In genomic region chr19:55424518-55424917, GRCh38 we compare ENCODE assay signal across 2 cellular contexts.
TF ChIP-seq lines count a peak whose summit lies in the region.

No MANE protein-coding gene starts in this region.

TF ChIP-seq in HepG2, 621 proteins besides CTCF, POLR2A, EP300 and RAD21:
- TF ChIP-seq ZNF564 (CRISPR knock-in tag; IDR thresholded peaks at IDR 0.05) = no peak
- TF ChIP-seq ZNF12 (CRISPR knock-in tag; IDR thresholded peaks at IDR 0.05) = peak; percentile 97
- no peak for TF ChIP-seq ZNF652 (CRISPR knock-in tag; IDR thresholded peaks at IDR 0.05; ENCODE audit: borderline replicate concordance, low read depth)

TF ChIP-seq in SK-N-SH treated with all-trans-retinoic acid at 6 μM for 48 hours, 23 proteins besides CTCF, POLR2A, EP300 and RAD21:
- TF ChIP-seq ZNF70 (CRISPR knock-in tag; IDR thresholded peaks at IDR 0.05) (no peak), TOX (CRISPR knock-in tag; IDR thresholded peaks at IDR 0.05; ENCODE audit: borderline replicate concordance) (no peak), ISL1 (CRISPR knock-in tag; IDR thresholded peaks at IDR 0.05) (no peak)
- TF ChIP-seq, protein P1, sequence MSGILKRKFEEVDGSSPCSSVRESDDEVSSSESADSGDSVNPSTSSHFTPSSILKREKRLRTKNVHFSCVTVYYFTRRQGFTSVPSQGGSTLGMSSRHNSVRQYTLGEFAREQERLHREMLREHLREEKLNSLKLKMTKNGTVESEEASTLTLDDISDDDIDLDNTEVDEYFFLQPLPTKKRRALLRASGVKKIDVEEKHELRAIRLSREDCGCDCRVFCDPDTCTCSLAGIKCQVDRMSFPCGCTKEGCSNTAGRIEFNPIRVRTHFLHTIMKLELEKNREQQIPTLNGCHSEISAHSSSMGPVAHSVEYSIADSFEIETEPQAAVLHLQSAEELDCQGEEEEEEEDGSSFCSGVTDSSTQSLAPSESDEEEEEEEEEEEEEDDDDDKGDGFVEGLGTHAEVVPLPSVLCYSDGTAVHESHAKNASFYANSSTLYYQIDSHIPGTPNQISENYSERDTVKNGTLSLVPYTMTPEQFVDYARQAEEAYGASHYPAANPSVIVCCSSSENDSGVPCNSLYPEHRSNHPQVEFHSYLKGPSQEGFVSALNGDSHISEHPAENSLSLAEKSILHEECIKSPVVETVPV (CRISPR knock-in tag; IDR thresholded peaks at IDR 0.05) = no peak
